1 cellular context compared by ENCODE assay signal in the genomic region with DNA sequence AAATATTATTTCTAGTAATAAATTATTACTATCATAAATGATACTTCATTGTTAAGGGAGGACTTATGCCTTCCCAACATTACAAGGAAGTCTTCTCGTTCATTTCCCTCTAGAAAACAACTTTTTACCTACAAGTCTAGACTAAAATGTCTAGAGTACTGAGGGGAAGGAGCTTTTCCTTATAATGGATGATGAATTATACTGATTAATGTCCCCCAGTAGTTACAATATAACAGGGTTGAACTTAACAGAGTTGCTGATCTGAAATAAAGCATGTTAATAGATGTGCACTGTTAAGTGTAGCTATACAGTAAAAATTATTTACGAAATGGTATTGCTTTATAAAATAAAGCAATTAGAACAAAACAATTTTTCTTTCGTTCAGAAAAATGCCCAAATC.
TF ChIP-seq lines count a peak whose summit lies in the region.

No MANE protein-coding gene starts in this region.

TF ChIP-seq in K562, 482 proteins besides CTCF, POLR2A, EP300 and RAD21 (continued from another document):
- TF ChIP-seq NCOR1 (IDR thresholded peaks at IDR 0.05): no peak
- TF ChIP-seq KDM2B (CRISPR knock-in tag; IDR thresholded peaks at IDR 0.05): no peak
- TF ChIP-seq TAF7 (tag; IDR thresholded peaks at IDR 0.05): no peak
- TF ChIP-seq, protein P1, sequence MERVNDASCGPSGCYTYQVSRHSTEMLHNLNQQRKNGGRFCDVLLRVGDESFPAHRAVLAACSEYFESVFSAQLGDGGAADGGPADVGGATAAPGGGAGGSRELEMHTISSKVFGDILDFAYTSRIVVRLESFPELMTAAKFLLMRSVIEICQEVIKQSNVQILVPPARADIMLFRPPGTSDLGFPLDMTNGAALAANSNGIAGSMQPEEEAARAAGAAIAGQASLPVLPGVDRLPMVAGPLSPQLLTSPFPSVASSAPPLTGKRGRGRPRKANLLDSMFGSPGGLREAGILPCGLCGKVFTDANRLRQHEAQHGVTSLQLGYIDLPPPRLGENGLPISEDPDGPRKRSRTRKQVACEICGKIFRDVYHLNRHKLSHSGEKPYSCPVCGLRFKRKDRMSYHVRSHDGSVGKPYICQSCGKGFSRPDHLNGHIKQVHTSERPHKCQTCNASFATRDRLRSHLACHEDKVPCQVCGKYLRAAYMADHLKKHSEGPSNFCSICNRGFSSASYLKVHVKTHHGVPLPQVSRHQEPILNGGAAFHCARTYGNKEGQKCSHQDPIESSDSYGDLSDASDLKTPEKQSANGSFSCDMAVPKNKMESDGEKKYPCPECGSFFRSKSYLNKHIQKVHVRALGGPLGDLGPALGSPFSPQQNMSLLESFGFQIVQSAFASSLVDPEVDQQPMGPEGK (CRISPR knock-in tag; IDR thresholded peaks at IDR 0.05; ENCODE audit: borderline replicate concordance): no peak
TF ChIP-seq in K562: peak in this region for 0.
